In the genomic region with DNA sequence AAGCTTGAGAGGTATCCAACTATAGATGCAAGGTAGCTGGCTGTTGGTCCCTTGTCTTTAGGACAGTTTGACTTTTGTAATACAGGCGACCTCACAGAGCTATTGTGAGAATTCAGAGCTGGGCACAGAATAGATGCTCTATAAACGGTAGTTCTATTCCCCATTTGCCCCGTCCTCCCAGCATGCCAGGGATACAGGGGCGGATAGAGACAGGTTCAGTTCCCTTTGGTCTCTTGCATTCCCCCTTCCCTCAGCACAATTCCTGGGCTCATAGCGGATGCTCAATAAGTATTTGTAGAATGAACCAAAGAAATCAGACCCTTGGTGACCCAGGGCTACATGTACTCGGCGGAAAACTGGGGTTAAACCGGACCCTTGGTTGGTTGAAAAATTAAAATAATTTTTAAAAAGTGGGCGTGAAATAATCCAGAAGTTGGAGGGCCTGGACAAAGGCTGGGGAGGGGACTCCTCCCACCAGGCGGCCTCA, we compare ENCODE assay signal across 8 cellular contexts. TPM values are rescaled to one million over a fixed set of nuclear protein-coding genes. Genes with fewer than 3 reads are reported as not detected.
DNase-seq lines count a peak whose midpoint lies in the region; ATAC-seq and TF ChIP-seq lines count a peak whose summit lies in the region.

No MANE protein-coding gene starts in this region.

- TF ChIP-seq CTCF in right lobe of liver (IDR thresholded peaks at IDR 0.05) (no peak), tibial artery (IDR thresholded peaks at IDR 0.05) (no peak)

- peak overlapping the region; percentile 80 for H3K9ac ChIP-seq in adipocyte (ENCODE audit: low read length)

- 29% methylated on average over 9 of the region's 10 CpGs for WGBS in right lobe of liver (ENCODE audit: insufficient coverage, low coverage, low lambda C conversion rate, missing lambda C conversion rate)

- H3K36me3 ChIP-seq in adipocyte (ENCODE audit: control insufficient read depth, insufficient read depth, low read length, severe bottlenecking) (no peaks in the 10 kb centered on the region), right lobe of liver (no peaks in the 10 kb centered on the region), tibial artery (no peaks in the 10 kb centered on the region)

- H3K27me3 ChIP-seq in adipocyte (replicated peaks; ENCODE audit: control insufficient read depth, insufficient read depth, low read length) (no peaks in the 10 kb centered on the region), right lobe of liver (no peaks in the 10 kb centered on the region), tibial artery (no peaks in the 10 kb centered on the region)

- H3K27ac Mint-ChIP-seq in activated T-cell treated with anti-CD3 and anti-CD28 coated beads, Interleukin-2, amount 50 U/mL, for 72 hours: peak overlapping the region; percentile 76

- peaks cover 44% of the 10 kb centered on the region for H3K4me1 Mint-ChIP-seq in activated T-cell treated with anti-CD3 and anti-CD28 coated beads, Interleukin-2, amount 50 U/mL, for 72 hours (ENCODE audit: low read depth)

- H3K9me3 Mint-ChIP-seq in activated T-cell treated with anti-CD3 and anti-CD28 coated beads, Interleukin-2, amount 50 U/mL, for 72 hours: no peaks in the 10 kb centered on the region

- H3K36me3 Mint-ChIP-seq in activated T-cell treated with anti-CD3 and anti-CD28 coated beads, Interleukin-2, amount 50 U/mL, for 72 hours (ENCODE audit: insufficient read depth in 2 of 2): peaks cover 2 to 13% of the 10 kb centered on the region in 2 donors

- DNase-seq in activated T-cell treated with anti-CD3 and anti-CD28 coated beads, Interleukin-2, amount 50 U/mL, for 72 hours: no peak
- no peak for DNase-seq in activated T-cell treated with anti-CD3 and anti-CD28 coated beads, Interleukin-2, amount 50 U/mL, for 1 hour
- DNase-seq in adipocyte (ENCODE audit: low read depth): no peak
- no peak for DNase-seq in right lobe of liver
- no peak for DNase-seq in tibial artery
- no peak for DNase-seq in activated effector memory CD4-positive, alpha-beta T cell treated with Interleukin-2 at 50 U/mL for 16 hours
- no peak for DNase-seq in G401 (ENCODE audit: low spot score)

- TF ChIP-seq POLR2A in right lobe of liver (IDR thresholded peaks at IDR 0.05): no peak

- intact Hi-C loops in right lobe of liver (cut with DNase I) (no loop called here), tibial artery (cut with DNase I; ENCODE audit: low total_unique reads) (no loop called here)

- in situ Hi-C loops in G401 (cut with HindIII; ENCODE audit: low sequenced_read_pairs): no loop called here

- peak overlapping the region in 2 of 3 donors; percentile 35 to 51 for H3K27ac ChIP-seq in right lobe of liver
- peak overlapping the region; percentile 2 to 20 for H3K27ac ChIP-seq in tibial artery

- H3K4me1 ChIP-seq in adipocyte (ENCODE audit: control insufficient read depth, insufficient read depth, low read length) (peaks cover 33% of the 10 kb centered on the region), right lobe of liver (peaks cover 0 to 30% (median 11%) of the 10 kb centered on the region in 4 donors), tibial artery (peaks cover 0 to 36% (median 20%) of the 10 kb centered on the region in 4 donors)

- H3K4me3 ChIP-seq in adipocyte (ENCODE audit: low read length): peak overlapping the region; percentile 77
- H3K4me3 ChIP-seq in right lobe of liver: peak overlapping the region; percentile 17 to 94 (median 79)
- H3K4me3 ChIP-seq in tibial artery: peak overlapping the region; percentile 81 to 100

- H3K9me3 ChIP-seq in adipocyte (ENCODE audit: control insufficient read depth, low read length) (no peaks in the 10 kb centered on the region), right lobe of liver (no peaks in the 10 kb centered on the region), tibial artery (no peaks in the 10 kb centered on the region)

- H3K27me3 Mint-ChIP-seq in activated T-cell treated with anti-CD3 and anti-CD28 coated beads, Interleukin-2, amount 50 U/mL, for 72 hours (ENCODE audit: low read depth): no peaks in the 10 kb centered on the region

- ATAC-seq in activated T-cell treated with anti-CD3 and anti-CD28 coated beads, Interleukin-2, amount 50 U/mL, for 72 hours (replicated peaks in 1 of 2): no peak
- ATAC-seq in right lobe of liver: no peak
- no peak for ATAC-seq in GM18907 (IDR thresholded peaks at IDR 0.05; ENCODE audit: unreplicated experiment)

- H3K4me3 Mint-ChIP-seq in activated T-cell treated with anti-CD3 and anti-CD28 coated beads, Interleukin-2, amount 50 U/mL, for 72 hours: peak overlapping the region; percentile 79 to 82

RNA-seq across cellular contexts. Expression of a gene that starts 0.7 kb away (rescaled TPM):
- 10 to 100 TPM; 78.7 to 86.1 TPM for total RNA-seq in activated T-cell treated with anti-CD3 and anti-CD28 coated beads, Interleukin-2, amount 50 U/mL, for 72 hours
- 10 to 100 TPM; 17.3 to 29.7 (median 25.5) TPM for total RNA-seq in right lobe of liver
- total RNA-seq in G401 (2014; rRNA removed; shearing (Covaris generic)): 32.1 and 39.7 TPM in 2 replicates
